17 cellular contexts compared by ENCODE assay signal in genomic region chr6:10395946-10396577, GRCh38. TPM values are rescaled to one million over a fixed set of nuclear protein-coding genes. Genes with fewer than 3 reads are reported as not detected.
A peak's percentile ranks its signal among the peaks of the same experiment; 100 is the strongest.
DNase-seq lines count a peak whose midpoint lies in the region; ATAC-seq and TF ChIP-seq lines count a peak whose summit lies in the region.
"Had no signal": no experiment of that assay in that cellular context is flagged by ENCODE, and none has a peak within 500 bp of the region (broad histone marks: within the 10 kb centered on the region; RNA-seq: fewer than 3 reads in every experiment).

No MANE protein-coding gene starts in this region.

- H3K4me3 ChIP-seq in RWPE2 (ENCODE audit: severe bottlenecking) (no peak overlapping the region), hepatocyte (no peak overlapping the region), prostate gland (no peak overlapping the region)
- H3K4me3 ChIP-seq: tibial nerve had no signal

- H3K4me1 ChIP-seq in RWPE2 (ENCODE audit: insufficient read depth, poor library complexity, severe bottlenecking) (peaks cover 16% of the 10 kb centered on the region), hepatocyte (ENCODE audit: insufficient read depth) (peaks cover 4% of the 10 kb centered on the region), prostate gland (replicated peaks) (no peaks in the 10 kb centered on the region)
- H3K4me1 ChIP-seq: tibial nerve had no signal

- WGBS in hepatocyte (ENCODE audit: low lambda C conversion rate, missing lambda C conversion rate) = 28% methylated on average over 9 of the region's 9 CpGs
- WGBS in prostate gland = 47% methylated on average over 9 of the region's 9 CpGs

- H4K20me1 ChIP-seq in hepatocyte (ENCODE audit: insufficient read depth, poor library complexity, severe bottlenecking) = no peaks in the 10 kb centered on the region

- H3K9me3 ChIP-seq in RWPE2 (ENCODE audit: severe bottlenecking) = no peaks in the 10 kb centered on the region
- no peaks in the 10 kb centered on the region for H3K9me3 ChIP-seq in hepatocyte (ENCODE audit: low read depth)
- no peaks in the 10 kb centered on the region for H3K9me3 ChIP-seq in prostate gland
- H3K9me3 ChIP-seq: tibial nerve had no signal

- H3K27me3 ChIP-seq in RWPE2 (ENCODE audit: insufficient read depth, poor library complexity, severe bottlenecking) (no peaks in the 10 kb centered on the region), hepatocyte (peaks cover 88% of the 10 kb centered on the region), prostate gland (replicated peaks; ENCODE audit: insufficient read depth) (no peaks in the 10 kb centered on the region)

- ATAC-seq in RWPE2 (ENCODE audit: low read depth) = peak; percentile 32; the same call in 1 of the 3 replicates
- ATAC-seq in HG03354 (IDR thresholded peaks at IDR 0.05; ENCODE audit: poor library complexity, severe bottlenecking, unreplicated experiment) = no peak
- no peak for ATAC-seq in GM21825 (IDR thresholded peaks at IDR 0.05; ENCODE audit: unreplicated experiment)
- ATAC-seq: natural killer cell; stimulated activated effector memory CD8-positive, alpha-beta T cell treated with anti-CD3 and anti-CD28 coated beads, Interleukin-12 subunit alpha, Interleukin-12 subunit beta, amount 100 ng/mL, for 72 hours had no signal

- H3K27ac ChIP-seq in RWPE2 (ENCODE audit: poor library complexity, severe bottlenecking) = peak overlapping the region; percentile 15
- peak overlapping the region; percentile 15 for H3K27ac ChIP-seq in hepatocyte
- H3K27ac ChIP-seq in prostate gland = no peak overlapping the region
- H3K27ac ChIP-seq: C4-2B, tibial nerve had no signal

- H2AFZ ChIP-seq in hepatocyte = no peak overlapping the region

- intact Hi-C loops in prostate gland (cut with DNase I) = no loop called here

- H3K79me2 ChIP-seq in hepatocyte = no peaks in the 10 kb centered on the region

- TF ChIP-seq CTCF in RWPE2 (IDR thresholded peaks at IDR 0.05; ENCODE audit: poor library complexity, severe bottlenecking) (no peak), hepatocyte (IDR thresholded peaks at IDR 0.05; ENCODE audit: poor library complexity) (no peak), prostate gland (IDR thresholded peaks at IDR 0.05) (no peak)

- peak; percentile 37 for DNase-seq in NCI-H748 (lab: John Stamatoyannopoulos, UW; ENCODE audit: unreplicated experiment)
- no peak for DNase-seq in NCI-H748 treated with DMSO at 0.1 percent for 48 hours (lab: John Stamatoyannopoulos, UW)
- DNase-seq in RWPE2 (ENCODE audit: low spot score) = no peak
- no peak for DNase-seq in hepatocyte (ENCODE audit: low spot score)
- no peak for DNase-seq in prostate gland (ENCODE audit: low spot score)
- DNase-seq in GM19238 (ENCODE audit: insufficient read length, low spot score) = no peak
- DNase-seq: activated CD4-positive, alpha-beta memory T cell treated with anti-CD3 and anti-CD28 coated beads for 36 hours; activated T-cell treated with anti-CD3 and anti-CD28 coated beads, Interleukin-2, amount 50 U/mL, for 24 hours; head of caudate nucleus; natural killer cell; NCI-H2029; NCI-H524 had no signal

- H3K9me2 ChIP-seq in hepatocyte (replicated peaks; ENCODE audit: insufficient read depth) = no peaks in the 10 kb centered on the region

- H3K36me3 ChIP-seq in RWPE2 (ENCODE audit: low read depth) = peaks cover 40% of the 10 kb centered on the region
- no peaks in the 10 kb centered on the region for H3K36me3 ChIP-seq in hepatocyte (replicated peaks; ENCODE audit: insufficient read depth, low read depth)
- H3K36me3 ChIP-seq in prostate gland = no peaks in the 10 kb centered on the region
- H3K36me3 ChIP-seq: tibial nerve had no signal

- peak overlapping the region; percentile 54 for H3K4me2 ChIP-seq in hepatocyte

- no peak for TF ChIP-seq POLR2A in prostate gland (IDR thresholded peaks at IDR 0.05)

RNA-seq across cellular contexts. Expression of gene TFAP2A, which starts 18.8 kb away (rescaled TPM):
- total RNA-seq in hepatocyte (6.2 TPM in 2 replicates), prostate gland (10 to 100 TPM; 16.0 to 20.4 TPM)
- 14.9 and 17.5 TPM in 2 replicates for polyA plus RNA-seq in hepatocyte
- total RNA-seq: natural killer cell had no signal

Comparison
In these comparisons a context has a peak if more than half of its experiments do, and no peak if none do; other contexts are left out.
1. H3K27ac ChIP-seq: peak in RWPE2 (single experiment) and hepatocyte (single experiment); none in prostate gland (0 of 2).